9 cellular contexts compared by ENCODE assay signal in the genomic region with DNA sequence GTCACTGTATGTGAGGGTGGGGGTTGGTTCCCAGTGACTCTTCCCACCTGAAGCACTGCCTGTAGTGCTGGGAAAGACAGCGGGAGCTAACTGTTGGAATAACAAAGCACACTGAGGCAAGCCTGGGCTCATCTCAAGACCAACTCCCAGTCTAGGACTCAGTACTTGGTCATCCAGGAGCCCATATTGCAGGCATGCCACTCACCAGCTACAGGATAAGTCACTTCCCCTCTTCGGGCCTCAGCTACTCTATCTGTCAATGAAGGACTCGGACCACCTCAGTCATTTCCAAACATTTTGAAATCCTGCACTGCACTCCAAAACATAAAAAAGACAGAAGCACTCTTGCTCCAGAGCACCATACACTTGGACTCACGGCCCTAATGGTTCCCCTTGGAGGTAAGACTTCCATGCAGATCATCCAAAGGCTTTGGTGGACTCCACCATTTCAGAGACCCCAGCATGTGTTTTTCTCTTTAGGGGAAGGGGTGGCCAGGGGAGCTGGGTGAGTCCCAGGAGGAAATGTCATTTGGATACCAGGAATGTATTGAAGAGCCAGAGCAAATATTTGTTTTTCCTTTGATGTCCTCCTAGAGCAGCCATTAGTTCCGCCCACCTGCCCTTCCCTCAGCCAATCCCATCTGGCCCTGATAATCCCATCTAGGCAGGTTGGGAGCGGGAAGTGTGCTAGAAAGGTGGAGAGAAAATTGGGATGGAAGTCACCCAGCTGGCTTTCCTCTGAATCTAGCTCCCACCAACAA. TPM values are rescaled to one million over a fixed set of nuclear protein-coding genes. Genes with fewer than 3 reads are reported as not detected.
DNase-seq lines count a peak whose midpoint lies in the region; ATAC-seq and TF ChIP-seq lines count a peak whose summit lies in the region.
"Had no signal": no experiment of that assay in that cellular context is flagged by ENCODE, and none has a peak within 500 bp of the region (broad histone marks: within the 10 kb centered on the region; RNA-seq: fewer than 3 reads in every experiment).

No MANE protein-coding gene starts in this region.

- no peak for DNase-seq in activated CD4-positive, alpha-beta T cell treated with anti-CD3 and anti-CD28 coated beads for 36 hours
- DNase-seq in activated CD4-positive, alpha-beta T cell treated with anti-CD3 and anti-CD28 coated beads, Interleukin-2, amount 50 U/mL, for 48 hours, result no peak
- peak; percentile 24 for DNase-seq in RPMI8226
- DNase-seq in glutamatergic neuron, result no peak
- DNase-seq in stimulated activated naive B cell treated with anti-CD40 and anti-IgM and Interleukin-4, amounts not matched to agents 10 μg/mL and 1 μg/mL and 100 μg/mL, for 72 hours, result no peak
- DNase-seq in stimulated activated CD4-positive, alpha-beta T cell treated with anti-CD3 and anti-CD28 coated beads, Interleukin-2, amount 100 ng/mL, for 48 hours, result no peak
- DNase-seq in heart right ventricle, result no peak

- intact Hi-C loops in activated CD4-positive, alpha-beta T cell treated with anti-CD3 and anti-CD28 coated beads for 36 hours (cut with DNase I, micrococcal nuclease), result no loop called here
- intact Hi-C loops in heart right ventricle (cut with DNase I), result no loop called here

- H3K27ac ChIP-seq in heart right ventricle, result peak overlapping the region in 1 of 10 donors; percentile 97

- H3K4me1 Mint-ChIP-seq in activated CD4-positive, alpha-beta T cell treated with anti-CD3 and anti-CD28 coated beads for 36 hours, result peaks cover 76% of the 10 kb centered on the region
- peaks cover 37% of the 10 kb centered on the region for H3K4me1 Mint-ChIP-seq in glutamatergic neuron (ENCODE audit: low read depth, unreplicated experiment)
- H3K4me1 Mint-ChIP-seq in stimulated activated naive B cell treated with anti-CD40 and anti-IgM and Interleukin-4, amounts not matched to agents 10 μg/mL and 1 μg/mL and 100 μg/mL, for 72 hours, result peaks cover 56 to 84% of the 10 kb centered on the region in 2 donors

- CTCF ChIA-PET in activated CD4-positive, alpha-beta T cell treated with anti-CD3 and anti-CD28 coated beads for 36 hours (lab: Charles Lee), result interaction anchor here (0.9 to 17.6 kb wide), 4 partner anchors 12 to 62 kb away, joined by 3 to 760 read pairs (median 4); no protein-coding TSS in a partner anchor

- no peak for ATAC-seq in activated CD4-positive, alpha-beta T cell treated with anti-CD3 and anti-CD28 coated beads for 36 hours
- ATAC-seq in stimulated activated naive B cell treated with anti-CD40 and anti-IgM and Interleukin-4, amounts not matched to agents 10 μg/mL and 1 μg/mL and 100 μg/mL, for 72 hours (replicated peaks), result no peak
- ATAC-seq in heart right ventricle, result no peak
- ATAC-seq in GM21717 (IDR thresholded peaks at IDR 0.05; ENCODE audit: unreplicated experiment), result no peak

- H3K4me3 ChIP-seq in heart right ventricle, result peak overlapping the region in 1 of 10 donors; percentile 98
- H3K4me3 ChIP-seq: cardiac muscle cell had no signal

- H3K36me3 ChIP-seq in heart right ventricle, result no peaks in the 10 kb centered on the region
- H3K36me3 ChIP-seq: cardiac muscle cell had no signal

- TF ChIP-seq CTCF in glutamatergic neuron (IDR thresholded peaks at IDR 0.05; ENCODE audit: partially characterized antibody, unreplicated experiment) (no peak), heart right ventricle (IDR thresholded peaks at IDR 0.05) (no peak)

- POLR2A ChIA-PET in activated CD4-positive, alpha-beta T cell treated with anti-CD3 and anti-CD28 coated beads for 36 hours (lab: Charles Lee), result interaction anchor here (0.6 to 2.1 kb wide), 4 partner anchors 19 to 39 kb away, joined by 3 to 9 read pairs (median 4); no protein-coding TSS in a partner anchor

- no peaks in the 10 kb centered on the region for H3K27me3 Mint-ChIP-seq in activated CD4-positive, alpha-beta T cell treated with anti-CD3 and anti-CD28 coated beads for 36 hours
- peaks cover 3% of the 10 kb centered on the region for H3K27me3 Mint-ChIP-seq in glutamatergic neuron (ENCODE audit: unreplicated experiment)
- H3K27me3 Mint-ChIP-seq in stimulated activated naive B cell treated with anti-CD40 and anti-IgM and Interleukin-4, amounts not matched to agents 10 μg/mL and 1 μg/mL and 100 μg/mL, for 72 hours, result no peaks in the 10 kb centered on the region

- H3K4me1 ChIP-seq in heart right ventricle, result peaks cover 19 to 85% (median 61%) of the 10 kb centered on the region in 9 donors

- H3K27me3 ChIP-seq in heart right ventricle, result no peaks in the 10 kb centered on the region
- H3K27me3 ChIP-seq: cardiac muscle cell had no signal

- H3K4me3 Mint-ChIP-seq in activated CD4-positive, alpha-beta T cell treated with anti-CD3 and anti-CD28 coated beads for 36 hours, result peak overlapping the region; percentile 25
- H3K4me3 Mint-ChIP-seq in glutamatergic neuron (ENCODE audit: unreplicated experiment), result peak overlapping the region; percentile 26
- H3K4me3 Mint-ChIP-seq in stimulated activated naive B cell treated with anti-CD40 and anti-IgM and Interleukin-4, amounts not matched to agents 10 μg/mL and 1 μg/mL and 100 μg/mL, for 72 hours, result peak overlapping the region; percentile 64 to 78

- peak overlapping the region; percentile 76 for H3K27ac Mint-ChIP-seq in activated CD4-positive, alpha-beta T cell treated with anti-CD3 and anti-CD28 coated beads for 36 hours
- H3K27ac Mint-ChIP-seq in glutamatergic neuron (ENCODE audit: unreplicated experiment), result no peak overlapping the region
- H3K27ac Mint-ChIP-seq in stimulated activated naive B cell treated with anti-CD40 and anti-IgM and Interleukin-4, amounts not matched to agents 10 μg/mL and 1 μg/mL and 100 μg/mL, for 72 hours, result peak overlapping the region; percentile 84

- H3K9me3 Mint-ChIP-seq in activated CD4-positive, alpha-beta T cell treated with anti-CD3 and anti-CD28 coated beads for 36 hours (ENCODE audit: low read depth), result no peaks in the 10 kb centered on the region
- H3K9me3 Mint-ChIP-seq in glutamatergic neuron (ENCODE audit: unreplicated experiment), result peaks cover 3% of the 10 kb centered on the region
- no peaks in the 10 kb centered on the region for H3K9me3 Mint-ChIP-seq in stimulated activated naive B cell treated with anti-CD40 and anti-IgM and Interleukin-4, amounts not matched to agents 10 μg/mL and 1 μg/mL and 100 μg/mL, for 72 hours

- H3K36me3 Mint-ChIP-seq in activated CD4-positive, alpha-beta T cell treated with anti-CD3 and anti-CD28 coated beads for 36 hours (ENCODE audit: low read depth), result peaks cover 1% of the 10 kb centered on the region
- H3K36me3 Mint-ChIP-seq in glutamatergic neuron (ENCODE audit: unreplicated experiment), result no peaks in the 10 kb centered on the region
- H3K36me3 Mint-ChIP-seq in stimulated activated naive B cell treated with anti-CD40 and anti-IgM and Interleukin-4, amounts not matched to agents 10 μg/mL and 1 μg/mL and 100 μg/mL, for 72 hours, result peaks cover 6 to 16% of the 10 kb centered on the region in 2 donors

- no peaks in the 10 kb centered on the region for H3K9me3 ChIP-seq in heart right ventricle

- WGBS in heart right ventricle, 2 donors, result 92 to 94% methylated on average over 6 of the region's 6 CpGs

RNA-seq across cellular contexts. Expression of a gene that starts 3.1 kb away (rescaled TPM):
- 1 to 10 TPM; 2.3 to 2.7 TPM for total RNA-seq in activated CD4-positive, alpha-beta T cell treated with anti-CD3 and anti-CD28 coated beads for 36 hours
- 8.0 TPM for total RNA-seq in glutamatergic neuron (ENCODE audit: unreplicated experiment)
- 1 to 10 TPM in 2 of 10 donors, under 1 TPM in 8; 0.25 to 3.1 (median 0.56) TPM for total RNA-seq in heart right ventricle
- under 1 TPM; 0.29 to 0.45 TPM for polyA plus RNA-seq in heart right ventricle

RNA-seq across cellular contexts. Expression of a gene that starts 38.3 kb away (rescaled TPM):
- not detected for total RNA-seq in activated CD4-positive, alpha-beta T cell treated with anti-CD3 and anti-CD28 coated beads for 36 hours
- 125 TPM for total RNA-seq in glutamatergic neuron (ENCODE audit: unreplicated experiment)
- under 1 TPM in 1 of 10 donors, not detected in 9; 0.16 TPM for total RNA-seq in heart right ventricle
- polyA plus RNA-seq in heart right ventricle, result under 1 TPM in 1 of 2 donors, not detected in 1; 0.15 TPM

Comparison
In these comparisons a context has a peak if more than half of its experiments do, and no peak if none do; other contexts are left out.
1. RNA of a gene that starts 38.3 kb away (total RNA-seq): 125 TPM in glutamatergic neuron (single experiment); 0.16 TPM in heart right ventricle and not detected in activated CD4-positive, alpha-beta T cell treated with anti-CD3 and anti-CD28 coated beads for 36 hours; every median in the first group is over 10 times any median in the second.
2. Peak in every context shown above with its lines, with median percentiles within 50 percentile points of each other: H3K4me3 Mint-ChIP-seq.